ENCODE assay signal across 34 cellular contexts in genomic region chr3:126988451-126989021, GRCh38.
"Had no signal": no experiment of that assay in that cellular context is flagged by ENCODE, and none has a peak within 500 bp of the region (broad histone marks: within the 10 kb centered on the region; RNA-seq: fewer than 3 reads in every experiment).

No MANE protein-coding gene starts in this region.

- ATAC-seq: activated CD4-positive, alpha-beta T cell treated with anti-CD3 and anti-CD28 coated beads for 36 hours; activated CD8-positive, alpha-beta memory T cell treated with anti-CD3 and anti-CD28 coated beads, Interleukin-2, amount 10 ng/mL, durations not matched to agents 7 days and 5 days; activated CD8-positive, alpha-beta T cell treated with anti-CD3 and anti-CD28 coated beads, Interleukin-2, amount 10 ng/mL, durations not matched to agents 7 days and 5 days; activated naive CD8-positive, alpha-beta T cell treated with anti-CD3 and anti-CD28 coated beads, Interleukin-2, amount 50 U/mL, for 24 hours; effector memory CD8-positive, alpha-beta T cell; foreskin keratinocyte; gastrocnemius medialis; heart right ventricle had no signal

- H3K27me3 Mint-ChIP-seq: activated CD4-positive, alpha-beta memory T cell treated with anti-CD3 and anti-CD28 coated beads for 36 hours; activated CD4-positive, alpha-beta T cell treated with anti-CD3 and anti-CD28 coated beads for 36 hours; activated CD4-positive, alpha-beta T cell treated with anti-CD3 and anti-CD28 coated beads, Interleukin-2, amount 10 ng/mL, durations not matched to agents 24 days and 14 days; activated CD8-positive, alpha-beta memory T cell treated with anti-CD3 and anti-CD28 coated beads, Interleukin-2, amount 10 ng/mL, durations not matched to agents 7 days and 5 days; activated naive CD4-positive, alpha-beta T cell treated with anti-CD3 and anti-CD28 coated beads, Interleukin-2, amount 50 U/mL, for 24 hours; activated naive CD8-positive, alpha-beta T cell treated with anti-CD3 and anti-CD28 coated beads for 36 hours; activated naive CD8-positive, alpha-beta T cell treated with anti-CD3 and anti-CD28 coated beads, Interleukin-2, amount 50 U/mL, for 24 hours; brain; central memory CD8-positive, alpha-beta T cell; effector memory CD8-positive, alpha-beta T cell had no signal

- H3K27ac ChIP-seq: adrenal gland, cardiac muscle cell, coronary artery, esophagus muscularis mucosa, foreskin keratinocyte, gastrocnemius medialis, heart right ventricle had no signal

- H3K4me3 ChIP-seq: adrenal gland, ascending aorta, breast epithelium, cardiac muscle cell, coronary artery, dorsolateral prefrontal cortex, esophagus muscularis mucosa, gastrocnemius medialis, heart right ventricle had no signal

- H3K27me3 ChIP-seq: adrenal gland, ascending aorta, breast epithelium, cardiac muscle cell, dorsolateral prefrontal cortex, esophagus muscularis mucosa, foreskin keratinocyte, gastrocnemius medialis had no signal

- H3K4me1 ChIP-seq: foreskin keratinocyte had no signal

- H3K27ac Mint-ChIP-seq: activated CD4-positive, alpha-beta memory T cell treated with anti-CD3 and anti-CD28 coated beads for 36 hours; activated CD4-positive, alpha-beta T cell treated with anti-CD3 and anti-CD28 coated beads for 36 hours; activated CD4-positive, alpha-beta T cell treated with anti-CD3 and anti-CD28 coated beads, Interleukin-2, amount 10 ng/mL, durations not matched to agents 24 days and 14 days; activated CD8-positive, alpha-beta memory T cell treated with anti-CD3 and anti-CD28 coated beads, Interleukin-2, amount 10 ng/mL, durations not matched to agents 7 days and 5 days; activated CD8-positive, alpha-beta T cell treated with anti-CD3 and anti-CD28 coated beads, Interleukin-2, amount 10 ng/mL, durations not matched to agents 7 days and 5 days; activated naive CD4-positive, alpha-beta T cell treated with anti-CD3 and anti-CD28 coated beads for 36 hours; activated naive CD4-positive, alpha-beta T cell treated with anti-CD3 and anti-CD28 coated beads, Interleukin-2, amount 50 U/mL, for 24 hours; activated naive CD8-positive, alpha-beta T cell treated with anti-CD3 and anti-CD28 coated beads for 36 hours; activated naive CD8-positive, alpha-beta T cell treated with anti-CD3 and anti-CD28 coated beads, Interleukin-2, amount 50 U/mL, for 24 hours; activated T-helper 1 cell treated with anti-CD3 and anti-CD28 coated beads, Interleukin-12 subunit alpha, Interleukin-12 subunit beta, Interleukin-2, Interleukin-4 antibody, amounts not matched to agents 30 ng/mL and 10 ng/mL and 1 ng/mL, durations not matched to agents 14 hours and 24 hours and 36 hours; activated T-helper 2 cell treated with anti-CD3 and anti-CD28 coated beads, Interferon-gamma antibody, Interleukin-2, Interleukin-4, amounts not matched to agents 10 μg/mL and 5 μg/mL and 100 μg/mL, durations not matched to agents 14 hours and 24 hours and 36 hours; brain; dendritic cell treated with granulocyte-macrophage colony-stimulating factor and Interleukin-4, amounts not matched to agents 40 ng/mL and 50 ng/mL, for 4 days; effector memory CD8-positive, alpha-beta T cell had no signal

- H3K4me1 Mint-ChIP-seq: activated CD8-positive, alpha-beta memory T cell treated with anti-CD3 and anti-CD28 coated beads, Interleukin-2, amount 10 ng/mL, durations not matched to agents 7 days and 5 days; activated naive CD4-positive, alpha-beta T cell treated with anti-CD3 and anti-CD28 coated beads, Interleukin-2, amount 50 U/mL, for 24 hours; activated naive CD8-positive, alpha-beta T cell treated with anti-CD3 and anti-CD28 coated beads, Interleukin-2, amount 50 U/mL, for 24 hours had no signal

- H3K9me3 ChIP-seq: adrenal gland, ascending aorta, breast epithelium, esophagus muscularis mucosa, gastrocnemius medialis, heart right ventricle had no signal

- H3K36me3 Mint-ChIP-seq: activated CD8-positive, alpha-beta memory T cell treated with anti-CD3 and anti-CD28 coated beads, Interleukin-2, amount 10 ng/mL, durations not matched to agents 7 days and 5 days; activated naive CD4-positive, alpha-beta T cell treated with anti-CD3 and anti-CD28 coated beads, Interleukin-2, amount 50 U/mL, for 24 hours; activated naive CD8-positive, alpha-beta T cell treated with anti-CD3 and anti-CD28 coated beads for 36 hours had no signal

- DNase-seq: activated CD4-positive, alpha-beta memory T cell treated with anti-CD3 and anti-CD28 coated beads for 36 hours; activated CD4-positive, alpha-beta T cell treated with anti-CD3 and anti-CD28 coated beads for 36 hours; activated CD4-positive, alpha-beta T cell treated with anti-CD3 and anti-CD28 coated beads, Interleukin-2, amount 10 ng/mL, durations not matched to agents 24 days and 14 days; activated CD4-positive, CD25-positive, alpha-beta regulatory T cell; activated CD4-positive, CD25-positive, alpha-beta regulatory T cell treated with anti-CD3 and anti-CD28 coated beads, Interleukin-2, amount 50 U/mL, for 72 hours; activated CD8-positive, alpha-beta memory T cell treated with anti-CD3 and anti-CD28 coated beads, Interleukin-2, amount 10 ng/mL, durations not matched to agents 7 days and 5 days; activated CD8-positive, alpha-beta memory T cell treated with anti-CD3 and anti-CD28 coated beads, Interleukin-2, amount 50 U/mL, for 4 hours; activated CD8-positive, alpha-beta T cell treated with anti-CD3 and anti-CD28 coated beads, Interleukin-2, amount 10 ng/mL, durations not matched to agents 7 days and 5 days; activated effector memory CD4-positive, alpha-beta T cell treated with anti-CD3 and anti-CD28 coated beads, Interleukin-2, amount 50 U/mL, for 16 hours; activated naive CD4-positive, alpha-beta T cell treated with anti-CD3 and anti-CD28 coated beads for 36 hours; activated naive CD8-positive, alpha-beta T cell treated with anti-CD3 and anti-CD28 coated beads for 36 hours; activated naive CD8-positive, alpha-beta T cell treated with anti-CD3 and anti-CD28 coated beads, Interleukin-2, amount 50 U/mL, for 24 hours; activated T-cell treated with anti-CD3 and anti-CD28 coated beads, Interleukin-2, amount 50 U/mL, for 1 hour; activated T-cell treated with anti-CD3 and anti-CD28 coated beads, Interleukin-2, amount 50 U/mL, for 48 hours; adrenal gland; amygdala; dorsolateral prefrontal cortex; effector CD4-positive, alpha-beta T cell; effector memory CD8-positive, alpha-beta T cell; foreskin keratinocyte; gastrocnemius medialis; heart right ventricle; T-helper 2 cell had no signal

- H3K4me3 Mint-ChIP-seq: activated CD4-positive, alpha-beta memory T cell treated with anti-CD3 and anti-CD28 coated beads for 36 hours; activated CD4-positive, alpha-beta T cell treated with anti-CD3 and anti-CD28 coated beads for 36 hours; activated CD4-positive, alpha-beta T cell treated with anti-CD3 and anti-CD28 coated beads, Interleukin-2, amount 10 ng/mL, durations not matched to agents 24 days and 14 days; activated CD8-positive, alpha-beta memory T cell treated with anti-CD3 and anti-CD28 coated beads, Interleukin-2, amount 10 ng/mL, durations not matched to agents 7 days and 5 days; activated CD8-positive, alpha-beta T cell treated with anti-CD3 and anti-CD28 coated beads, Interleukin-2, amount 10 ng/mL, durations not matched to agents 7 days and 5 days; activated naive CD4-positive, alpha-beta T cell treated with anti-CD3 and anti-CD28 coated beads for 36 hours; activated naive CD4-positive, alpha-beta T cell treated with anti-CD3 and anti-CD28 coated beads, Interleukin-2, amount 50 U/mL, for 24 hours; activated naive CD8-positive, alpha-beta T cell treated with anti-CD3 and anti-CD28 coated beads for 36 hours; activated naive CD8-positive, alpha-beta T cell treated with anti-CD3 and anti-CD28 coated beads, Interleukin-2, amount 50 U/mL, for 24 hours; activated T-helper 1 cell treated with anti-CD3 and anti-CD28 coated beads, Interleukin-12 subunit alpha, Interleukin-12 subunit beta, Interleukin-2, Interleukin-4 antibody, amounts not matched to agents 30 ng/mL and 10 ng/mL and 1 ng/mL, durations not matched to agents 14 hours and 24 hours and 36 hours; brain; central memory CD8-positive, alpha-beta T cell; dendritic cell treated with granulocyte-macrophage colony-stimulating factor and Interleukin-4, amounts not matched to agents 40 ng/mL and 50 ng/mL, for 4 days; effector memory CD8-positive, alpha-beta T cell had no signal

- H3K9me3 Mint-ChIP-seq: activated CD4-positive, alpha-beta memory T cell treated with anti-CD3 and anti-CD28 coated beads for 36 hours; activated CD4-positive, alpha-beta T cell treated with anti-CD3 and anti-CD28 coated beads, Interleukin-2, amount 10 ng/mL, durations not matched to agents 24 days and 14 days; activated naive CD4-positive, alpha-beta T cell treated with anti-CD3 and anti-CD28 coated beads for 36 hours; activated naive CD4-positive, alpha-beta T cell treated with anti-CD3 and anti-CD28 coated beads, Interleukin-2, amount 50 U/mL, for 24 hours; activated naive CD8-positive, alpha-beta T cell treated with anti-CD3 and anti-CD28 coated beads for 36 hours; activated naive CD8-positive, alpha-beta T cell treated with anti-CD3 and anti-CD28 coated beads, Interleukin-2, amount 50 U/mL, for 24 hours; activated T-helper 1 cell treated with anti-CD3 and anti-CD28 coated beads, Interleukin-12 subunit alpha, Interleukin-12 subunit beta, Interleukin-2, Interleukin-4 antibody, amounts not matched to agents 30 ng/mL and 10 ng/mL and 1 ng/mL, durations not matched to agents 14 hours and 24 hours and 36 hours; activated T-helper 2 cell treated with anti-CD3 and anti-CD28 coated beads, Interferon-gamma antibody, Interleukin-2, Interleukin-4, amounts not matched to agents 10 μg/mL and 5 μg/mL and 100 μg/mL, durations not matched to agents 14 hours and 24 hours and 36 hours; brain; central memory CD8-positive, alpha-beta T cell; dendritic cell treated with granulocyte-macrophage colony-stimulating factor and Interleukin-4, amounts not matched to agents 40 ng/mL and 50 ng/mL, for 4 days; effector memory CD8-positive, alpha-beta T cell had no signal

- H3K36me3 ChIP-seq: breast epithelium had no signal
